12 cellular contexts compared by ENCODE assay signal in genomic region chr6:113065606-113066005, GRCh38.
DNase-seq lines count a peak whose midpoint lies in the region; ATAC-seq and TF ChIP-seq lines count a peak whose summit lies in the region.
"Had no signal": no experiment of that assay in that cellular context is flagged by ENCODE, and none has a peak within 500 bp of the region (broad histone marks: within the 10 kb centered on the region; RNA-seq: fewer than 3 reads in every experiment).

No MANE protein-coding gene starts in this region.

- no peak for DNase-seq in endodermal cell
- DNase-seq in mesenchymal stem cell: peak; percentile 37
- DNase-seq in DMS153 treated with DMSO at 0.1 percent for 48 hours (lab: John Stamatoyannopoulos, UW; ENCODE audit: unreplicated experiment): no peak
- DNase-seq: NCI-H2029 treated with DMSO at 0.1 percent for 48 hours; stimulated activated CD4-positive, alpha-beta T cell treated with anti-CD3 and anti-CD28 coated beads, Interleukin-4, amount 100 ng/mL, for 24 hours; T1000 had no signal

- no peaks in the 10 kb centered on the region for H3K36me3 ChIP-seq in ACC112 (ENCODE audit: insufficient read depth, low read length)
- no peaks in the 10 kb centered on the region for H3K36me3 ChIP-seq in endodermal cell (ENCODE audit: control insufficient read depth, insufficient read depth, low read length)
- H3K36me3 ChIP-seq in mesenchymal stem cell (ENCODE audit: control insufficient read depth in 1 of 2, insufficient read depth in 2 of 2, low read depth in 1 of 2, low read length in 2 of 2): no peaks in the 10 kb centered on the region
- H3K36me3 ChIP-seq: adrenal gland had no signal

- H3K18ac ChIP-seq in mesenchymal stem cell (ENCODE audit: low read depth in 1 of 2, low read length in 2 of 2): no peak overlapping the region

- no peak overlapping the region for H3K4me2 ChIP-seq in mesenchymal stem cell (ENCODE audit: low read length, poor library complexity, severe bottlenecking)

- no peak overlapping the region for H2BK15ac ChIP-seq in mesenchymal stem cell (ENCODE audit: low read depth, poor library complexity, severe bottlenecking)

- ATAC-seq in HG02973 (IDR thresholded peaks at IDR 0.05; ENCODE audit: unreplicated experiment) (no peak), HG03565 (IDR thresholded peaks at IDR 0.05; ENCODE audit: unreplicated experiment) (no peak), GM18858 (IDR thresholded peaks at IDR 0.05; ENCODE audit: unreplicated experiment) (no peak)

- no peak overlapping the region for H3K4me3 ChIP-seq in ACC112 (ENCODE audit: low read depth, low read length)
- no peak overlapping the region for H3K4me3 ChIP-seq in endodermal cell (ENCODE audit: low read length)
- no peak overlapping the region for H3K4me3 ChIP-seq in mesenchymal stem cell (ENCODE audit: insufficient read depth in 1 of 2, low read depth in 1 of 2, low read length in 2 of 2)
- H3K4me3 ChIP-seq: adrenal gland had no signal

- no peak overlapping the region for H2AK5ac ChIP-seq in mesenchymal stem cell (ENCODE audit: low read length, severe bottlenecking)

- H3K4me1 ChIP-seq in ACC112 (ENCODE audit: control insufficient read depth, insufficient read depth, low read length, unreplicated experiment) (peaks cover 34% of the 10 kb centered on the region), endodermal cell (ENCODE audit: control insufficient read depth, insufficient read depth, low read length) (no peaks in the 10 kb centered on the region), mesenchymal stem cell (ENCODE audit: control insufficient read depth, insufficient read depth, low read depth, low read length) (no peaks in the 10 kb centered on the region)
- H3K4me1 ChIP-seq: adrenal gland had no signal

- peaks cover 2% of the 10 kb centered on the region for H3K4me1 Mint-ChIP-seq in endodermal cell

- H2BK12ac ChIP-seq in mesenchymal stem cell (ENCODE audit: low read length in 2 of 2): no peak overlapping the region

- peak overlapping the region; percentile 6 for H2AFZ ChIP-seq in ACC112 (ENCODE audit: low read length, unreplicated experiment)
- H2AFZ ChIP-seq in mesenchymal stem cell (ENCODE audit: low read depth, low read length): no peak overlapping the region

- H3K27ac Mint-ChIP-seq in endodermal cell: no peak overlapping the region

- H3K9ac ChIP-seq in endodermal cell (ENCODE audit: extremely low read depth, low read length, poor library complexity, severe bottlenecking) (no peak overlapping the region), mesenchymal stem cell (ENCODE audit: low read length) (peak overlapping the region; percentile 36)

- H2BK5ac ChIP-seq in mesenchymal stem cell (ENCODE audit: low read depth, low read length, poor library complexity, severe bottlenecking): no peak overlapping the region

- H3K36me3 Mint-ChIP-seq in endodermal cell (ENCODE audit: low read depth): no peaks in the 10 kb centered on the region

- no peak overlapping the region for H3K14ac ChIP-seq in mesenchymal stem cell (ENCODE audit: low read length in 2 of 2)

- peak overlapping the region; percentile 11; the same call in 1 of the 2 replicates for H3K27ac ChIP-seq in ACC112 (ENCODE audit: low read depth, low read length)
- H3K27ac ChIP-seq in endodermal cell (ENCODE audit: low read depth, low read length): peak overlapping the region; percentile 74
- peak overlapping the region; percentile 53 for H3K27ac ChIP-seq in mesenchymal stem cell (ENCODE audit: low read length, poor library complexity, severe bottlenecking)
- H3K27ac ChIP-seq: adrenal gland had no signal

- no peaks in the 10 kb centered on the region for H3K79me2 ChIP-seq in ACC112 (ENCODE audit: control insufficient read depth, insufficient read depth, low read length, unreplicated experiment)

- no peak for TF ChIP-seq CTCF in endodermal cell (conservative IDR thresholded peaks at IDR 0.05)

- H4K8ac ChIP-seq in mesenchymal stem cell (ENCODE audit: low read length): no peak overlapping the region

- no peaks in the 10 kb centered on the region for H3K27me3 Mint-ChIP-seq in endodermal cell (ENCODE audit: insufficient read depth)

- H2BK120ac ChIP-seq in mesenchymal stem cell (ENCODE audit: low read depth, low read length): no peak overlapping the region

- H3K9me3 Mint-ChIP-seq in endodermal cell: no peaks in the 10 kb centered on the region

- H3K4ac ChIP-seq in mesenchymal stem cell (ENCODE audit: low read depth in 1 of 2, low read length in 2 of 2): no peak overlapping the region

- no peaks in the 10 kb centered on the region for H3K79me1 ChIP-seq in mesenchymal stem cell (replicated peaks; ENCODE audit: low read length, poor library complexity, severe bottlenecking)

- 50 to 75% methylated on average over 1 to 2 of the region's 2 CpGs for WGBS in endodermal cell (ENCODE audit: insufficient coverage in 1 of 2, insufficient read length in 1 of 2), 2 experiments
- WGBS in mesenchymal stem cell: 0% methylated on average over 1 of the region's 2 CpGs

- H3K27me3 ChIP-seq in ACC112 (ENCODE audit: insufficient read depth, low read length) (no peaks in the 10 kb centered on the region), endodermal cell (ENCODE audit: control insufficient read depth, insufficient read depth, low read length, poor library complexity, severe bottlenecking) (no peaks in the 10 kb centered on the region), mesenchymal stem cell (ENCODE audit: control insufficient read depth in 1 of 2, insufficient read depth in 1 of 2, low read length in 2 of 2) (no peaks in the 10 kb centered on the region)
- H3K27me3 ChIP-seq: adrenal gland had no signal

- H4K91ac ChIP-seq in mesenchymal stem cell (ENCODE audit: low read length): no peak overlapping the region

- H3K4me3 Mint-ChIP-seq in endodermal cell: no peak overlapping the region

- H3K23ac ChIP-seq in mesenchymal stem cell (ENCODE audit: low read length in 2 of 2): no peak overlapping the region

- no peaks in the 10 kb centered on the region for H3K9me3 ChIP-seq in endodermal cell (ENCODE audit: control insufficient read depth, low read length)
- H3K9me3 ChIP-seq in mesenchymal stem cell (ENCODE audit: control insufficient read depth, low read length): no peaks in the 10 kb centered on the region
- H3K9me3 ChIP-seq: adrenal gland had no signal

TF ChIP-seq in PFSK-1, 5 proteins besides CTCF, POLR2A, EP300 and RAD21:
- TF ChIP-seq FOXP2 (optimal IDR thresholded peaks at IDR 0.05; ENCODE audit: borderline replicate concordance, extremely low read depth, extremely low read length, insufficient read depth) (no peak), SIN3A (IDR thresholded peaks at IDR 0.05; ENCODE audit: borderline replicate concordance, insufficient read depth, low read length) (no peak), POLR2AphosphoS5 (IDR thresholded peaks at IDR 0.05; ENCODE audit: low read depth, low read length) (0 out of 2 replicates have a peak, but pooled peaks have one; percentile 35), TAF1 (IDR thresholded peaks at IDR 0.05; ENCODE audit: borderline replicate concordance, insufficient read depth, low read length) (no peak)
- TF ChIP-seq, protein P1, sequence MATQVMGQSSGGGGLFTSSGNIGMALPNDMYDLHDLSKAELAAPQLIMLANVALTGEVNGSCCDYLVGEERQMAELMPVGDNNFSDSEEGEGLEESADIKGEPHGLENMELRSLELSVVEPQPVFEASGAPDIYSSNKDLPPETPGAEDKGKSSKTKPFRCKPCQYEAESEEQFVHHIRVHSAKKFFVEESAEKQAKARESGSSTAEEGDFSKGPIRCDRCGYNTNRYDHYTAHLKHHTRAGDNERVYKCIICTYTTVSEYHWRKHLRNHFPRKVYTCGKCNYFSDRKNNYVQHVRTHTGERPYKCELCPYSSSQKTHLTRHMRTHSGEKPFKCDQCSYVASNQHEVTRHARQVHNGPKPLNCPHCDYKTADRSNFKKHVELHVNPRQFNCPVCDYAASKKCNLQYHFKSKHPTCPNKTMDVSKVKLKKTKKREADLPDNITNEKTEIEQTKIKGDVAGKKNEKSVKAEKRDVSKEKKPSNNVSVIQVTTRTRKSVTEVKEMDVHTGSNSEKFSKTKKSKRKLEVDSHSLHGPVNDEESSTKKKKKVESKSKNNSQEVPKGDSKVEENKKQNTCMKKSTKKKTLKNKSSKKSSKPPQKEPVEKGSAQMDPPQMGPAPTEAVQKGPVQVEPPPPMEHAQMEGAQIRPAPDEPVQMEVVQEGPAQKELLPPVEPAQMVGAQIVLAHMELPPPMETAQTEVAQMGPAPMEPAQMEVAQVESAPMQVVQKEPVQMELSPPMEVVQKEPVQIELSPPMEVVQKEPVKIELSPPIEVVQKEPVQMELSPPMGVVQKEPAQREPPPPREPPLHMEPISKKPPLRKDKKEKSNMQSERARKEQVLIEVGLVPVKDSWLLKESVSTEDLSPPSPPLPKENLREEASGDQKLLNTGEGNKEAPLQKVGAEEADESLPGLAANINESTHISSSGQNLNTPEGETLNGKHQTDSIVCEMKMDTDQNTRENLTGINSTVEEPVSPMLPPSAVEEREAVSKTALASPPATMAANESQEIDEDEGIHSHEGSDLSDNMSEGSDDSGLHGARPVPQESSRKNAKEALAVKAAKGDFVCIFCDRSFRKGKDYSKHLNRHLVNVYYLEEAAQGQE (IDR thresholded peaks at IDR 0.05; ENCODE audit: insufficient read depth in 1 of 2, low read depth in 2 of 2, low read length in 2 of 2): no peak

Comparison
In these comparisons a context has a peak if more than half of its experiments do, and no peak if none do; other contexts are left out.
1. H3K27ac ChIP-seq: peak in every context shown above with its lines; median percentile 74 in endodermal cell; 53 in mesenchymal stem cell; 11 in ACC112.